ENCODE assay signal across 9 cellular contexts in genomic region chr9:134858051-134858841, GRCh38. TPM values are rescaled to one million over a fixed set of nuclear protein-coding genes. Genes with fewer than 3 reads are reported as not detected.
DNase-seq lines count a peak whose midpoint lies in the region; ATAC-seq and TF ChIP-seq lines count a peak whose summit lies in the region.
"Had no signal": no experiment of that assay in that cellular context is flagged by ENCODE, and none has a peak within 500 bp of the region (broad histone marks: within the 10 kb centered on the region; RNA-seq: fewer than 3 reads in every experiment).

No MANE protein-coding gene starts in this region.

- no TSS peak for BruUV-seq in Calu3 (replicated peaks; lab: Mats Ljungman, UMichigan)

- no peak overlapping the region for H4K91ac ChIP-seq in mesenchymal stem cell (ENCODE audit: low read length)

- no peak overlapping the region for H3K4ac ChIP-seq in mesenchymal stem cell (ENCODE audit: low read depth in 1 of 2, low read length in 2 of 2)

- DNase-seq in BE2C, result peak; percentile 4
- peak; percentile 47 to 86 (median 75) for DNase-seq in adrenal gland
- DNase-seq in mesenchymal stem cell, result no peak
- no peak for DNase-seq in Calu3
- no peak for DNase-seq in substantia nigra (lab: John Stamatoyannopoulos, UW)

- no peaks in the 10 kb centered on the region; the same call in 1 of the 2 replicates for H3K9me3 ChIP-seq in BE2C
- no peaks in the 10 kb centered on the region for H3K9me3 ChIP-seq in adrenal gland (replicated peaks in 1 of 3)
- H3K9me3 ChIP-seq in mesenchymal stem cell (ENCODE audit: control insufficient read depth, low read length), result no peaks in the 10 kb centered on the region
- H3K9me3 ChIP-seq: neutrophil had no signal

- H3K9me3 Mint-ChIP-seq in stimulated activated naive CD8-positive, alpha-beta T cell treated with anti-CD3 and anti-CD28 coated beads, Interleukin-15, Interleukin-2, amounts not matched to agents 100 ng/mL and 50 ng/mL, for 24 hours, result no peaks in the 10 kb centered on the region
- peaks cover 3% of the 10 kb centered on the region for H3K9me3 Mint-ChIP-seq in Calu3 (ENCODE audit: low read depth, unreplicated experiment)

- H3K9ac ChIP-seq in mesenchymal stem cell (ENCODE audit: low read length), result no peak overlapping the region

- no peak overlapping the region for H2BK15ac ChIP-seq in mesenchymal stem cell (ENCODE audit: low read depth, poor library complexity, severe bottlenecking)

- no peak overlapping the region for H2BK5ac ChIP-seq in mesenchymal stem cell (ENCODE audit: low read depth, low read length, poor library complexity, severe bottlenecking)

- no peak overlapping the region for H2BK120ac ChIP-seq in mesenchymal stem cell (ENCODE audit: low read depth, low read length)

- ATAC-seq in GM19328 (IDR thresholded peaks at IDR 0.05; ENCODE audit: unreplicated experiment), result peak; percentile 65
- peak; percentile 73 for ATAC-seq in HG03135 (IDR thresholded peaks at IDR 0.05; ENCODE audit: unreplicated experiment)

- H3K4me3 ChIP-seq in BE2C (ENCODE audit: low read depth, low read length), result no peak overlapping the region
- no peak overlapping the region for H3K4me3 ChIP-seq in adrenal gland
- H3K4me3 ChIP-seq in mesenchymal stem cell (ENCODE audit: insufficient read depth in 1 of 2, low read depth in 1 of 2, low read length in 2 of 2), result no peak overlapping the region

- peaks cover 18% of the 10 kb centered on the region for H3K4me1 Mint-ChIP-seq in stimulated activated naive CD8-positive, alpha-beta T cell treated with anti-CD3 and anti-CD28 coated beads, Interleukin-15, Interleukin-2, amounts not matched to agents 100 ng/mL and 50 ng/mL, for 24 hours (ENCODE audit: low read depth)
- H3K4me1 Mint-ChIP-seq in Calu3 (ENCODE audit: low read depth, unreplicated experiment), result no peaks in the 10 kb centered on the region

- no peaks in the 10 kb centered on the region for H3K79me1 ChIP-seq in mesenchymal stem cell (replicated peaks; ENCODE audit: low read length, poor library complexity, severe bottlenecking)

- H3K4me3 Mint-ChIP-seq in stimulated activated naive CD8-positive, alpha-beta T cell treated with anti-CD3 and anti-CD28 coated beads, Interleukin-15, Interleukin-2, amounts not matched to agents 100 ng/mL and 50 ng/mL, for 24 hours, result peak overlapping the region; percentile 47
- no peak overlapping the region for H3K4me3 Mint-ChIP-seq in Calu3 (ENCODE audit: low read depth, unreplicated experiment)

- no peak overlapping the region for H2AFZ ChIP-seq in mesenchymal stem cell (ENCODE audit: low read depth, low read length)

- H3K27ac ChIP-seq in adrenal gland, result peak overlapping the region in 2 of 5 donors; percentile 37 to 47
- H3K27ac ChIP-seq in mesenchymal stem cell (ENCODE audit: low read length, poor library complexity, severe bottlenecking), result no peak overlapping the region
- H3K27ac ChIP-seq in substantia nigra (ENCODE audit: low read depth, low read length, poor library complexity, severe bottlenecking), result no peak overlapping the region
- H3K27ac ChIP-seq: neutrophil had no signal

- peak in 1 of 2 donors; percentile 5 for TF ChIP-seq POLR2A in adrenal gland (IDR thresholded peaks at IDR 0.05)

- no peaks in the 10 kb centered on the region for H3K36me3 Mint-ChIP-seq in stimulated activated naive CD8-positive, alpha-beta T cell treated with anti-CD3 and anti-CD28 coated beads, Interleukin-15, Interleukin-2, amounts not matched to agents 100 ng/mL and 50 ng/mL, for 24 hours (ENCODE audit: low read depth)
- no peaks in the 10 kb centered on the region for H3K36me3 Mint-ChIP-seq in Calu3 (ENCODE audit: insufficient read depth, unreplicated experiment)

- TF ChIP-seq CTCF in BE2C (IDR thresholded peaks at IDR 0.05; ENCODE audit: low read depth, low read length) (no peak), adrenal gland (IDR thresholded peaks at IDR 0.05) (peak in 2 of 6 experiments; percentile 11 to 39), Calu3 (IDR thresholded peaks at IDR 0.05; ENCODE audit: unreplicated experiment) (no peak)

- CTCF ChIA-PET in Calu3 (lab: Charles Lee), result no interaction called here

- peaks cover 17% of the 10 kb centered on the region for H3K27me3 Mint-ChIP-seq in stimulated activated naive CD8-positive, alpha-beta T cell treated with anti-CD3 and anti-CD28 coated beads, Interleukin-15, Interleukin-2, amounts not matched to agents 100 ng/mL and 50 ng/mL, for 24 hours
- H3K27me3 Mint-ChIP-seq in Calu3 (ENCODE audit: unreplicated experiment), result no peaks in the 10 kb centered on the region

- no peaks in the 10 kb centered on the region for H3K4me1 ChIP-seq in BE2C
- H3K4me1 ChIP-seq in adrenal gland (replicated peaks in 1 of 2), result peaks cover 7 to 27% of the 10 kb centered on the region in 2 donors
- peaks cover 3% of the 10 kb centered on the region for H3K4me1 ChIP-seq in mesenchymal stem cell (ENCODE audit: control insufficient read depth, insufficient read depth, low read depth, low read length)

- no peak overlapping the region for H3K4me2 ChIP-seq in mesenchymal stem cell (ENCODE audit: low read length, poor library complexity, severe bottlenecking)

- no peak overlapping the region for H4K8ac ChIP-seq in mesenchymal stem cell (ENCODE audit: low read length)

- H3K27ac Mint-ChIP-seq in stimulated activated naive CD8-positive, alpha-beta T cell treated with anti-CD3 and anti-CD28 coated beads, Interleukin-15, Interleukin-2, amounts not matched to agents 100 ng/mL and 50 ng/mL, for 24 hours, result peak overlapping the region; percentile 89
- no peak overlapping the region for H3K27ac Mint-ChIP-seq in Calu3 (ENCODE audit: unreplicated experiment)

- no peak overlapping the region for H3K18ac ChIP-seq in mesenchymal stem cell (ENCODE audit: low read depth in 1 of 2, low read length in 2 of 2)

- no peaks in the 10 kb centered on the region for H3K36me3 ChIP-seq in BE2C
- no peaks in the 10 kb centered on the region for H3K36me3 ChIP-seq in adrenal gland (replicated peaks in 1 of 2)
- no peaks in the 10 kb centered on the region for H3K36me3 ChIP-seq in mesenchymal stem cell (ENCODE audit: control insufficient read depth in 1 of 2, insufficient read depth in 2 of 2, low read depth in 1 of 2, low read length in 2 of 2)
- H3K36me3 ChIP-seq: neutrophil had no signal

- H3K27me3 ChIP-seq in BE2C (no peaks in the 10 kb centered on the region), adrenal gland (no peaks in the 10 kb centered on the region), mesenchymal stem cell (ENCODE audit: control insufficient read depth in 1 of 2, insufficient read depth in 1 of 2, low read length in 2 of 2) (peaks cover 0 to 62% of the 10 kb centered on the region in 2 experiments)

- no peak overlapping the region for H3K14ac ChIP-seq in mesenchymal stem cell (ENCODE audit: low read length in 2 of 2)

- no peak overlapping the region for H3K23ac ChIP-seq in mesenchymal stem cell (ENCODE audit: low read length in 2 of 2)

- intact Hi-C loops in adrenal gland (cut with DNase I) (no loop called here), Calu3 (cut with micrococcal nuclease; ENCODE audit: unreplicated experiment) (no loop called here)

- H2BK12ac ChIP-seq in mesenchymal stem cell (ENCODE audit: low read length in 2 of 2), result no peak overlapping the region

- no peak overlapping the region for H2AK5ac ChIP-seq in mesenchymal stem cell (ENCODE audit: low read length, severe bottlenecking)

- 49 to 56% (median 54%) methylated on average over 10 to 11 of the region's 11 CpGs for WGBS in adrenal gland, 4 donors
- WGBS in mesenchymal stem cell, result 77% methylated on average over 11 of the region's 11 CpGs

RNA-seq across cellular contexts. Expression of gene FCN2, which starts 22.4 kb away (rescaled TPM):
- not detected for polyA plus RNA-seq in BE2C (2012; ENCODE audit: insufficient read depth, insufficient read length, low read depth)
- total RNA-seq in adrenal gland (10 to 100 TPM; 24.0 to 87.0 (median 31.8) TPM), Calu3 (2022) (not detected in 2 replicates)
- polyA plus RNA-seq in adrenal gland, result 10 to 100 TPM; 21.6 to 99.6 (median 32.9) TPM
- polyA plus RNA-seq in mesenchymal stem cell (2013, experiment 1 of 2), result not detected
- polyA plus RNA-seq in mesenchymal stem cell (2013, experiment 2 of 2), result not detected

RNA-seq across cellular contexts. Expression of gene FCN1, which starts 59.5 kb away (rescaled TPM):
- polyA plus RNA-seq in BE2C (2012; ENCODE audit: insufficient read depth, insufficient read length, low read depth), result 0.11 TPM
- total RNA-seq in adrenal gland (1 to 10 TPM in 6 of 8 donors, under 1 TPM in 1, not detected in 1; 0.57 to 6.2 (median 2.1) TPM), Calu3 (2022) (not detected in 2 replicates)
- 1 to 10 TPM in 2 of 3 donors, under 1 TPM in 1; 0.68 to 7.0 (median 3.1) TPM for polyA plus RNA-seq in adrenal gland
- polyA plus RNA-seq in mesenchymal stem cell (2013, experiment 1 of 2), result not detected
- polyA plus RNA-seq in mesenchymal stem cell (2013, experiment 2 of 2), result not detected

Comparison
In these comparisons a context has a peak if more than half of its experiments do, and no peak if none do; other contexts are left out.
1. DNase-seq: peak in BE2C (single experiment) and adrenal gland (7 of 7); none in mesenchymal stem cell (single experiment), Calu3 (single experiment) and substantia nigra (0 of 49).
2. RNA of gene FCN2, which starts 22.4 kb away (total RNA-seq): 24.0 to 87.0 TPM in adrenal gland; not detected in Calu3; every median in the first group is over 10 times any median in the second.